15 cellular contexts compared by ENCODE assay signal in genomic region chr5:122585111-122585415, GRCh38.
DNase-seq lines count a peak whose midpoint lies in the region; ATAC-seq and TF ChIP-seq lines count a peak whose summit lies in the region.
"Had no signal": no experiment of that assay in that cellular context is flagged by ENCODE, and none has a peak within 500 bp of the region (broad histone marks: within the 10 kb centered on the region; RNA-seq: fewer than 3 reads in every experiment).

No MANE protein-coding gene starts in this region.

- H3K4me1 ChIP-seq in osteoblast (ENCODE audit: insufficient read depth, low read length): peaks cover 6% of the 10 kb centered on the region

- no peak overlapping the region for H3K4me3 Mint-ChIP-seq in chondrocyte (ENCODE audit: unreplicated experiment)
- H3K4me3 Mint-ChIP-seq: T-cell had no signal

- no peaks in the 10 kb centered on the region for H3K36me3 Mint-ChIP-seq in chondrocyte (ENCODE audit: low read depth)
- H3K36me3 Mint-ChIP-seq: T-cell had no signal

- peak overlapping the region; percentile 41 for H3K27ac Mint-ChIP-seq in chondrocyte (ENCODE audit: unreplicated experiment)
- H3K27ac Mint-ChIP-seq: T-cell had no signal

- DNase-seq in NAMALWA (ENCODE audit: low spot score) (peak; percentile 19), chondrocyte (ENCODE audit: low spot score) (no peak), osteoblast (ENCODE audit: insufficient read length, low spot score, missing footprints) (peak; percentile 23), COLO668 (lab: John Stamatoyannopoulos, UW; ENCODE audit: unreplicated experiment) (no peak)
- DNase-seq: C1 segment of cervical spinal cord, MV-4-11, NCI-H1436 treated with DMSO at 0.1 percent for 48 hours, NCI-H2081 treated with DMSO at 0.1 percent for 48 hours, NCI-H510A, PC-9, T-cell had no signal

- no peaks in the 10 kb centered on the region for H3K9me3 Mint-ChIP-seq in chondrocyte (ENCODE audit: low read depth)
- H3K9me3 Mint-ChIP-seq: T-cell had no signal

- H3K4me2 ChIP-seq in osteoblast (ENCODE audit: insufficient read depth, low read length): no peak overlapping the region
- H3K4me2 ChIP-seq: PC-9 had no signal

- H4K20me1 ChIP-seq in osteoblast (ENCODE audit: insufficient read depth, low read length): no peaks in the 10 kb centered on the region

- H3K4me3 ChIP-seq in GM12875 (ENCODE audit: low read depth, low read length) (peak overlapping the region; percentile 5), osteoblast (ENCODE audit: insufficient read depth, low read length) (no peak overlapping the region)
- H3K4me3 ChIP-seq: PC-9 had no signal

- H3K36me3 ChIP-seq in osteoblast (ENCODE audit: insufficient read depth, low read length): no peaks in the 10 kb centered on the region

- TF ChIP-seq CTCF in GM12875 (IDR thresholded peaks at IDR 0.05; ENCODE audit: borderline replicate concordance, insufficient read depth, low read depth, low read length): no peak
- TF ChIP-seq CTCF in chondrocyte (IDR thresholded peaks at IDR 0.05): no peak
- no peak for TF ChIP-seq CTCF in osteoblast (IDR thresholded peaks at IDR 0.05; ENCODE audit: extremely low read depth, low read depth, low read length)

- ATAC-seq in HG02623 (IDR thresholded peaks at IDR 0.05; ENCODE audit: unreplicated experiment) (no peak), HG03045 (IDR thresholded peaks at IDR 0.05; ENCODE audit: unreplicated experiment) (no peak), HG03097 (IDR thresholded peaks at IDR 0.05; ENCODE audit: low FRiP score, unreplicated experiment) (no peak)
- ATAC-seq: T-cell had no signal

- no peak overlapping the region for H3K27ac ChIP-seq in osteoblast (ENCODE audit: low read depth, low read length)
- H3K27ac ChIP-seq: PC-9 had no signal

- peaks cover 53% of the 10 kb centered on the region for H3K4me1 Mint-ChIP-seq in chondrocyte (ENCODE audit: low read depth)
- H3K4me1 Mint-ChIP-seq: T-cell had no signal

- H3K27me3 Mint-ChIP-seq in chondrocyte (ENCODE audit: low read depth): no peaks in the 10 kb centered on the region

- H3K9me3 ChIP-seq in osteoblast (ENCODE audit: low read depth, low read length): no peaks in the 10 kb centered on the region

- no peaks in the 10 kb centered on the region for H3K79me2 ChIP-seq in osteoblast (ENCODE audit: insufficient read depth, low read length)

- H3K27me3 ChIP-seq in osteoblast (ENCODE audit: insufficient read depth, low read length): peaks cover 4% of the 10 kb centered on the region

- no peak overlapping the region for H2AFZ ChIP-seq in osteoblast (ENCODE audit: low read length)
- H2AFZ ChIP-seq: PC-9 had no signal

Comparison
In these comparisons a context has a peak if more than half of its experiments do, and no peak if none do; other contexts are left out.
1. DNase-seq: peak in NAMALWA (single experiment) and osteoblast (single experiment); none in chondrocyte (single experiment) and COLO668 (single experiment).